In the genomic region with DNA sequence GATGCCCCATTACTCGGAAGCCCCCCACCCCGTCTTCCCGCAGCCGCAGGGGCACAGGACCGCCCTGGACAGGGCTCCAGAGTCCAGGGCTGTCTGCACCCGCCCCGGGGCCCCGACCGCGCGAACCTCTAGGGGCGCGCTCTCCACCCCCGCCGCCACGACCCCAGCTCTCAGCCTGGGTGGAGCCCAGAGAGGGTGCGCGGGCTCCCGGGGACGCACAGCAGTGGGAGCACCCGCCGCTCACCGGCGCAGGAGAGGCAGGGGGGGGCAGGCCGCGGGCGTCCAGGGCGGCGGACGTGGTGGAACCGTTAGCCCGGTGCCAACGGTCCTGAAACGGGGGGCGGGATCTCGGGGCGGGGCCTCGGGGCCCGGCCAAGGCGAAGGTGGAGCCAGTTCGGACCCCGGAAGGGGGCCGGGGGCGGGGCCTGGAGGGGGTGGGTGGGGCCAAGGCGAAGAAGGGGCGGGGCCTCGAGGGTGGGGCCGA, we compare ENCODE assay signal across 1 cellular context.
A peak's percentile ranks its signal among the peaks of the same experiment; 100 is the strongest.
TF ChIP-seq lines count a peak whose summit lies in the region.

A gene with protein sequence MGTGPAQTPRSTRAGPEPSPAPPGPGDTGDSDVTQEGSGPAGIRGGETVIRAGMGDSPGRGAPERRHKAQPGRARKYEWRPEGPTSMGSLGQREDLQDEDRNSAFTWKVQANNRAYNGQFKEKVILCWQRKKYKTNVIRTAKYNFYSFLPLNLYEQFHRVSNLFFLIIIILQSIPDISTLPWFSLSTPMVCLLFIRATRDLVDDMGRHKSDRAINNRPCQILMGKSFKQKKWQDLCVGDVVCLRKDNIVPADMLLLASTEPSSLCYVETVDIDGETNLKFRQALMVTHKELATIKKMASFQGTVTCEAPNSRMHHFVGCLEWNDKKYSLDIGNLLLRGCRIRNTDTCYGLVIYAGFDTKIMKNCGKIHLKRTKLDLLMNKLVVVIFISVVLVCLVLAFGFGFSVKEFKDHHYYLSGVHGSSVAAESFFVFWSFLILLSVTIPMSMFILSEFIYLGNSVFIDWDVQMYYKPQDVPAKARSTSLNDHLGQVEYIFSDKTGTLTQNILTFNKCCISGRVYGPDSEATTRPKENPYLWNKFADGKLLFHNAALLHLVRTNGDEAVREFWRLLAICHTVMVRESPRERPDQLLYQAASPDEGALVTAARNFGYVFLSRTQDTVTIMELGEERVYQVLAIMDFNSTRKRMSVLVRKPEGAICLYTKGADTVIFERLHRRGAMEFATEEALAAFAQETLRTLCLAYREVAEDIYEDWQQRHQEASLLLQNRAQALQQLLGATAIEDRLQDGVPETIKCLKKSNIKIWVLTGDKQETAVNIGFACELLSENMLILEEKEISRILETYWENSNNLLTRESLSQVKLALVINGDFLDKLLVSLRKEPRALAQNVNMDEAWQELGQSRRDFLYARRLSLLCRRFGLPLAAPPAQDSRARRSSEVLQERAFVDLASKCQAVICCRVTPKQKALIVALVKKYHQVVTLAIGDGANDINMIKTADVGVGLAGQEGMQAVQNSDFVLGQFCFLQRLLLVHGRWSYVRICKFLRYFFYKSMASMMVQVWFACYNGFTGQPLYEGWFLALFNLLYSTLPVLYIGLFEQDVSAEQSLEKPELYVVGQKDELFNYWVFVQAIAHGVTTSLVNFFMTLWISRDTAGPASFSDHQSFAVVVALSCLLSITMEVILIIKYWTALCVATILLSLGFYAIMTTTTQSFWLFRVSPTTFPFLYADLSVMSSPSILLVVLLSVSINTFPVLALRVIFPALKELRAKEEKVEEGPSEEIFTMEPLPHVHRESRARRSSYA (N-terminal part only) (minus strand): TSS at position 335 of the 484 bp plus-strand sequence. CDS start 540 bp downstream, outside the sequence.

TF ChIP-seq in K562, 482 proteins besides CTCF, POLR2A, EP300 and RAD21 (continued from another document):
- TF ChIP-seq, protein P1, sequence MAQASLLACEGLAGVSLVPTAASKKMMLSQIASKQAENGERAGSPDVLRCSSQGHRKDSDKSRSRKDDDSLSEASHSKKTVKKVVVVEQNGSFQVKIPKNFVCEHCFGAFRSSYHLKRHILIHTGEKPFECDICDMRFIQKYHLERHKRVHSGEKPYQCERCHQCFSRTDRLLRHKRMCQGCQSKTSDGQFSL (CRISPR knock-in tag; IDR thresholded peaks at IDR 0.05) = peak; percentile 61; the same call in 1 of the 2 replicates
- TF ChIP-seq, protein P1 (tag; IDR thresholded peaks at IDR 0.05) = peak in 1 of 2 experiments; percentile 79; a peak in 2 of 4 replicates
- peak in 1 of 2 experiments; percentile 81; a peak in 3 of 4 replicates for TF ChIP-seq RCOR1 (IDR thresholded peaks at IDR 0.05; ENCODE audit: borderline replicate concordance in 1 of 2, low read depth in 2 of 2, low read length in 2 of 2)
- TF ChIP-seq KDM1A (IDR thresholded peaks at IDR 0.05) = peak; percentile 82 to 87
- TF ChIP-seq, protein P2, sequence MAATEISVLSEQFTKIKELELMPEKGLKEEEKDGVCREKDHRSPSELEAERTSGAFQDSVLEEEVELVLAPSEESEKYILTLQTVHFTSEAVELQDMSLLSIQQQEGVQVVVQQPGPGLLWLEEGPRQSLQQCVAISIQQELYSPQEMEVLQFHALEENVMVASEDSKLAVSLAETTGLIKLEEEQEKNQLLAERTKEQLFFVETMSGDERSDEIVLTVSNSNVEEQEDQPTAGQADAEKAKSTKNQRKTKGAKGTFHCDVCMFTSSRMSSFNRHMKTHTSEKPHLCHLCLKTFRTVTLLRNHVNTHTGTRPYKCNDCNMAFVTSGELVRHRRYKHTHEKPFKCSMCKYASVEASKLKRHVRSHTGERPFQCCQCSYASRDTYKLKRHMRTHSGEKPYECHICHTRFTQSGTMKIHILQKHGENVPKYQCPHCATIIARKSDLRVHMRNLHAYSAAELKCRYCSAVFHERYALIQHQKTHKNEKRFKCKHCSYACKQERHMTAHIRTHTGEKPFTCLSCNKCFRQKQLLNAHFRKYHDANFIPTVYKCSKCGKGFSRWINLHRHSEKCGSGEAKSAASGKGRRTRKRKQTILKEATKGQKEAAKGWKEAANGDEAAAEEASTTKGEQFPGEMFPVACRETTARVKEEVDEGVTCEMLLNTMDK (IDR thresholded peaks at IDR 0.05; ENCODE audit: borderline replicate concordance, insufficient read depth, low read depth, low read length, poor library complexity, severe bottlenecking) = peak; percentile 51
- TF ChIP-seq CHD4 (IDR thresholded peaks at IDR 0.05; ENCODE audit: insufficient read depth, insufficient replicate concordance, low read depth, low read length, poor library complexity, severe bottlenecking) = peak; percentile 27
- no peak for TF ChIP-seq ZNF316 (IDR thresholded peaks at IDR 0.05)
- no peak for TF ChIP-seq HNRNPH1 (optimal IDR thresholded peaks at IDR 0.05; ENCODE audit: low read depth, low read length)
